In the genomic region with DNA sequence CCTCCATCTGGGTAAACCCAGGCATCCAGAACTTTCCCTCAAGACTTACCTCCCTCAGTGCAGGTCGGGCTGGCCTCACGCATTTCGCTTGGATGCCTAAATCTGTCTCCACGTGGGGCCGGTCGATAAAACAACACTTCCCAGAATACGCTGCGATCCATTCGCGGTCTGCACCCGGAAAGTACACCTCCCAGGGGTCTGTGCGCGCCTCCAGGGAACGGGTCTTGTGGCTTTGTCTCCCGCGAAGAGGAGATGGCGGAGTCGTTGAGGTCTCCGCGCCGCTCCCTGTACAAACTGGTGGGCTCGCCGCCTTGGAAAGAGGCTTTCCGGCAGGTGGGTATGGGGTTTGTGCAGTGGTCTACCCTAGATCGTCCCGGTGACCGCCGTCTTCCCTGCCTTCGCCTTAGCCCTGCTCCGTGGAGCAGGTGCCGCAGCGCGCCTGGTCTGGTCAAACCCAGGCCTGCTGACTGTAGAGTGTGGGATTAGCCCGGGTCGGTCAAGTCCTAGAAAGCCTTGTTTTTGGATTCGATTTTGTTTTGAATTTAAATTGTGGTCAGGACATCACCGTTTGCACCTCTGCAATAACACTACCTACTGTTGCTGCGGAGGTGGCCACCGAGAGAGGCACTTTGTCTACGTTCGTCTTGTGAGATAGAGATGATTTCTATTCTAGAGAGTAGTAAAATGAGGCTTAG, we compare ENCODE assay signal across 8 cellular contexts. TPM values are rescaled to one million over a fixed set of nuclear protein-coding genes. Genes with fewer than 3 reads are reported as not detected.
DNase-seq lines count a peak whose midpoint lies in the region; ATAC-seq and TF ChIP-seq lines count a peak whose summit lies in the region.

A gene with protein sequence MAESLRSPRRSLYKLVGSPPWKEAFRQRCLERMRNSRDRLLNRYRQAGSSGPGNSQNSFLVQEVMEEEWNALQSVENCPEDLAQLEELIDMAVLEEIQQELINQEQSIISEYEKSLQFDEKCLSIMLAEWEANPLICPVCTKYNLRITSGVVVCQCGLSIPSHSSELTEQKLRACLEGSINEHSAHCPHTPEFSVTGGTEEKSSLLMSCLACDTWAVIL (plus strand): TSS at position 224 of the 695 bp plus-strand sequence. CDS start 29 bp downstream, at position 253.

- peaks cover 20% of the 10 kb centered on the region for H3K4me1 Mint-ChIP-seq in neural progenitor cell

- peak within 1 kb of the TSS; percentile 57; the same call in 1 of the 2 replicates for H3K9ac ChIP-seq in KMS-11
- H3K9ac ChIP-seq in neural progenitor cell, result peak within 1 kb of the TSS; percentile 92
- H3K9ac ChIP-seq in subcutaneous abdominal adipose tissue (ENCODE audit: low read length in 5 of 5), result peak within 1 kb of the TSS; percentile 89 to 98 (median 93)

- peak within 1 kb of the TSS; percentile 99 for H3K4me3 Mint-ChIP-seq in neural progenitor cell

- H3K9me3 ChIP-seq in DOHH2 (ENCODE audit: control insufficient read depth, insufficient read depth, low read length) (no peaks in the 10 kb centered on the region), neural progenitor cell (ENCODE audit: low read depth) (no peaks in the 10 kb centered on the region), subcutaneous abdominal adipose tissue (ENCODE audit: control insufficient read depth in 5 of 5, low read length in 5 of 5) (no peaks in the 10 kb centered on the region)

- H3K79me2 ChIP-seq in DOHH2 (ENCODE audit: control insufficient read depth, low read length) (peaks cover 87% of the 10 kb centered on the region), KMS-11 (ENCODE audit: insufficient read depth, low read depth) (peaks cover 20% of the 10 kb centered on the region; the same call in 1 of the 2 replicates), neural progenitor cell (ENCODE audit: low read depth) (peaks cover 93% of the 10 kb centered on the region)

- peaks cover 36% of the 10 kb centered on the region for H3K4me1 ChIP-seq in DOHH2 (ENCODE audit: control insufficient read depth, low read length)
- no peaks in the 10 kb centered on the region for H3K4me1 ChIP-seq in KMS-11 (ENCODE audit: low read depth, poor library complexity, severe bottlenecking)
- H3K4me1 ChIP-seq in neural progenitor cell, result peaks cover 7% of the 10 kb centered on the region
- peaks cover 6 to 43% (median 28%) of the 10 kb centered on the region in 5 donors for H3K4me1 ChIP-seq in subcutaneous abdominal adipose tissue (ENCODE audit: control insufficient read depth in 5 of 5, insufficient read depth in 5 of 5, low read length in 5 of 5)

- DNase-seq in RPMI8226 (peak; percentile 86), fibroblast of villous mesenchyme (ENCODE audit: low read depth) (no peak), neural progenitor cell (ENCODE audit: low spot score) (peak; percentile 92)
- DNase-seq in activated T-helper 9 cell treated with anti-CD3 and anti-CD28 coated beads, Interleukin-2, amount 50 U/mL, for 16 hours (ENCODE audit: low read depth), result peak; percentile 77

- H3K9me3 Mint-ChIP-seq in neural progenitor cell, result no peaks in the 10 kb centered on the region

- H3K27ac ChIP-seq in DOHH2 (ENCODE audit: low read depth, low read length) (peak within 1 kb of the TSS; percentile 90), KMS-11 (peak within 1 kb of the TSS; percentile 64), neural progenitor cell (peak within 1 kb of the TSS; percentile 63), subcutaneous abdominal adipose tissue (ENCODE audit: low read depth, low read length) (peak within 1 kb of the TSS; percentile 95)

- H3K27me3 Mint-ChIP-seq in neural progenitor cell (ENCODE audit: insufficient read depth, low read depth), result peaks cover 7% of the 10 kb centered on the region

- H3K36me3 ChIP-seq in DOHH2 (ENCODE audit: control insufficient read depth, low read length) (peaks cover 84% of the 10 kb centered on the region), KMS-11 (ENCODE audit: insufficient read depth) (no peaks in the 10 kb centered on the region), neural progenitor cell (peaks cover 5% of the 10 kb centered on the region), subcutaneous abdominal adipose tissue (ENCODE audit: control insufficient read depth in 5 of 5, insufficient read depth in 5 of 5, low read length in 5 of 5) (peaks cover 28 to 38% (median 31%) of the 10 kb centered on the region in 5 donors)

- H2AFZ ChIP-seq in KMS-11 (ENCODE audit: low read depth), result peak within 1 kb of the TSS; percentile 34
- peak within 1 kb of the TSS; percentile 99 for H2AFZ ChIP-seq in neural progenitor cell (replicated peaks)

- no peaks in the 10 kb centered on the region for H3K9me2 ChIP-seq in DOHH2 (replicated peaks; ENCODE audit: control insufficient read depth, low read length)

- H3K4me2 ChIP-seq in DOHH2 (ENCODE audit: low read length) (peak within 1 kb of the TSS; percentile 90), KMS-11 (peak within 1 kb of the TSS; percentile 25; the same call in 1 of the 2 replicates), neural progenitor cell (peak within 1 kb of the TSS; percentile 99)

- H3K27me3 ChIP-seq in DOHH2 (ENCODE audit: control insufficient read depth, low read length) (no peaks in the 10 kb centered on the region), KMS-11 (ENCODE audit: insufficient read depth, low read depth) (no peaks in the 10 kb centered on the region), neural progenitor cell (no peaks in the 10 kb centered on the region), subcutaneous abdominal adipose tissue (ENCODE audit: control insufficient read depth in 5 of 5, insufficient read depth in 4 of 5, low read length in 5 of 5) (no peaks in the 10 kb centered on the region)

- TF ChIP-seq CTCF in DOHH2 (IDR thresholded peaks at IDR 0.05; ENCODE audit: low read depth, low read length, poor library complexity, severe bottlenecking) (no peak), KMS-11 (conservative IDR thresholded peaks at IDR 0.05; ENCODE audit: low read depth, low read length) (no peak), fibroblast of villous mesenchyme (IDR thresholded peaks at IDR 0.05; ENCODE audit: insufficient read depth, low read depth, low read length) (no peak), neural progenitor cell (IDR thresholded peaks at IDR 0.05) (no peak)

- peak within 1 kb of the TSS; percentile 93 for H3K27ac Mint-ChIP-seq in neural progenitor cell

- H4K20me1 ChIP-seq in DOHH2 (ENCODE audit: control insufficient read depth, insufficient read depth, low read depth, low read length) (peaks cover 23% of the 10 kb centered on the region), KMS-11 (ENCODE audit: insufficient read depth) (no peaks in the 10 kb centered on the region), neural progenitor cell (ENCODE audit: low read depth) (peaks cover 12% of the 10 kb centered on the region)

- H3K4me3 ChIP-seq in DOHH2 (ENCODE audit: low read length) (peak within 1 kb of the TSS; percentile 93), KMS-11 (IDR thresholded peaks at IDR 0.05; ENCODE audit: insufficient read depth, low read depth, low read length) (no peak within 1 kb of the TSS), fibroblast of villous mesenchyme (ENCODE audit: low read depth, low read length) (peak within 1 kb of the TSS; percentile 85), neural progenitor cell (peak within 1 kb of the TSS; percentile 78), subcutaneous abdominal adipose tissue (ENCODE audit: low read depth in 1 of 5, low read length in 5 of 5) (peak within 1 kb of the TSS; percentile 84 to 98 (median 95))

- H3F3A ChIP-seq in DOHH2 (ENCODE audit: control insufficient read depth, insufficient read depth) (peaks cover 5% of the 10 kb centered on the region), neural progenitor cell (ENCODE audit: low read depth) (no peaks in the 10 kb centered on the region)

- ATAC-seq in GM21717 (IDR thresholded peaks at IDR 0.05; ENCODE audit: unreplicated experiment), result peak; percentile 48

- peaks cover 9% of the 10 kb centered on the region for H3K36me3 Mint-ChIP-seq in neural progenitor cell

RNA-seq across cellular contexts. Expression of the gene that starts here (rescaled TPM):
- total RNA-seq in fibroblast of villous mesenchyme, result 35.0 and 39.6 TPM in 2 replicates
- 116 and 121 TPM in 2 replicates for total RNA-seq in neural progenitor cell (ENCODE audit: low replicate concordance)

Comparison
In these comparisons a context has a peak if more than half of its experiments do, and no peak if none do; other contexts are left out.
1. H3K4me2 ChIP-seq: peak in every context shown above with its lines; median percentile 99 in neural progenitor cell; 90 in DOHH2; 25 in KMS-11.